20 cellular contexts compared by ENCODE assay signal in the genomic region with DNA sequence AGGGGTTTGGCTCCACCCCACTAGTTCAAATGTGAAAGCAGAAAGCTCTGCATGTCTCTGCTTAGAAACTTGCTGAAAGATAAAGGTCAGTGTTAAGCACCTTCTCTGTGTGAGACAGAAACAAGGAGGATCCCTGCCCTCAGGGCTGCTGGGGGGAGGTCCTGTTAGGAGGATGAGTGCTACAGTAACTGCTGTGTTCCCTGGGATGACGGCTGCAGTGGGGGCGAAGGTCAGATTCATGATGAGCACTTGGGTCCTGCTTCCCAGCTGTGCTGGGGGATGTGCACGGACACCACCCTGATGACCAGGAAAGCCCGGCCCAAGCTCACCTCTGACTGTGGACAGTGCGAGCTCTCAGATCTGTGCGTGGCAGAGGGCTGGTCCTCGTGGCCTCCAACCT.
DNase-seq lines count a peak whose midpoint lies in the region; ATAC-seq and TF ChIP-seq lines count a peak whose summit lies in the region.
"Had no signal": no experiment of that assay in that cellular context is flagged by ENCODE, and none has a peak within 500 bp of the region (broad histone marks: within the 10 kb centered on the region; RNA-seq: fewer than 3 reads in every experiment).

No MANE protein-coding gene starts in this region.

- peak overlapping the region; percentile 36 for H3K27ac Mint-ChIP-seq in type B pancreatic cell
- H3K27ac Mint-ChIP-seq: activated T-helper 17 cell treated with anti-CD3 and anti-CD28 coated beads, Interleukin-2, amount 50 U/mL, for 72 hours had no signal

- H3K9me3 Mint-ChIP-seq in type B pancreatic cell, result peaks cover 5% of the 10 kb centered on the region

- no peak overlapping the region for H3K4ac ChIP-seq in mesenchymal stem cell (ENCODE audit: low read depth in 1 of 2, low read length in 2 of 2)

- H3K27ac ChIP-seq in colonic mucosa (peak overlapping the region; percentile 57), mesenchymal stem cell (ENCODE audit: low read length, poor library complexity, severe bottlenecking) (no peak overlapping the region)
- H3K27ac ChIP-seq: adrenal gland had no signal

- no peak overlapping the region for H3K4me3 ChIP-seq in colonic mucosa
- no peak overlapping the region for H3K4me3 ChIP-seq in mesenchymal stem cell (ENCODE audit: insufficient read depth in 1 of 2, low read depth in 1 of 2, low read length in 2 of 2)
- H3K4me3 ChIP-seq: adrenal gland had no signal

- no peak overlapping the region for H2AFZ ChIP-seq in mesenchymal stem cell (ENCODE audit: low read depth, low read length)

- TF ChIP-seq CTCF in colonic mucosa (IDR thresholded peaks at IDR 0.05) (no peak), type B pancreatic cell (conservative IDR thresholded peaks at IDR 0.05) (no peak)

- H4K91ac ChIP-seq in mesenchymal stem cell (ENCODE audit: low read length), result no peak overlapping the region

- no peak for ATAC-seq in GM18861 (IDR thresholded peaks at IDR 0.05; ENCODE audit: unreplicated experiment)
- ATAC-seq: activated CD4-positive, CD25-positive, alpha-beta regulatory T cell treated with anti-CD3 and anti-CD28 coated beads, Interleukin-2, amount 50 U/mL, for 24 hours; activated T-helper 17 cell treated with anti-CD3 and anti-CD28 coated beads, Interleukin-2, amount 50 U/mL, for 72 hours had no signal

- intact Hi-C loops in colonic mucosa (cut with DNase I), result no loop called here

- H3K9me3 ChIP-seq in colonic mucosa, result no peaks in the 10 kb centered on the region
- H3K9me3 ChIP-seq in mesenchymal stem cell (ENCODE audit: control insufficient read depth, low read length), result peaks cover 6% of the 10 kb centered on the region
- H3K9me3 ChIP-seq: adrenal gland had no signal

- no peak overlapping the region for H2BK12ac ChIP-seq in mesenchymal stem cell (ENCODE audit: low read length in 2 of 2)

- DNase-seq in NCI-H146 treated with DMSO at 0.1 percent for 48 hours (lab: John Stamatoyannopoulos, UW; ENCODE audit: unreplicated experiment), result peak; percentile 65
- no peak for DNase-seq in colonic mucosa
- peak; percentile 66 for DNase-seq in mesenchymal stem cell
- DNase-seq in type B pancreatic cell (ENCODE audit: extremely low spot score, unreplicated experiment), result no peak
- DNase-seq in activated CD4-positive, alpha-beta T cell treated with anti-CD3 and anti-CD28 coated beads for 48 hours, result no peak
- DNase-seq in stimulated activated naive CD4-positive, alpha-beta T cell (lab: John Stamatoyannopoulos, UW), result no peak
- DNase-seq: AML-193; Calu3; caudate nucleus; effector memory CD4-positive, alpha-beta T cell; heart right ventricle; Karpas-422; midbrain; NCI-H1105; NCI-H526 treated with DMSO at 0.1 percent for 48 hours; OCI-M1 had no signal

- H3K9ac ChIP-seq in colonic mucosa (ENCODE audit: low read depth in 2 of 2, low read length in 2 of 2) (peak overlapping the region; percentile 26 to 43), mesenchymal stem cell (ENCODE audit: low read length) (no peak overlapping the region)

- no peak overlapping the region for H2BK15ac ChIP-seq in mesenchymal stem cell (ENCODE audit: low read depth, poor library complexity, severe bottlenecking)

- no peaks in the 10 kb centered on the region for H3K79me1 ChIP-seq in mesenchymal stem cell (replicated peaks; ENCODE audit: low read length, poor library complexity, severe bottlenecking)

- no peak overlapping the region for H3K23ac ChIP-seq in mesenchymal stem cell (ENCODE audit: low read length in 2 of 2)

- H3K27me3 Mint-ChIP-seq in type B pancreatic cell, result peaks cover 6% of the 10 kb centered on the region

- H3K36me3 ChIP-seq in colonic mucosa (no peaks in the 10 kb centered on the region), mesenchymal stem cell (ENCODE audit: control insufficient read depth in 1 of 2, insufficient read depth in 2 of 2, low read depth in 1 of 2, low read length in 2 of 2) (no peaks in the 10 kb centered on the region)
- H3K36me3 ChIP-seq: adrenal gland, heart right ventricle had no signal

- H2BK5ac ChIP-seq in mesenchymal stem cell (ENCODE audit: low read depth, low read length, poor library complexity, severe bottlenecking), result no peak overlapping the region

- no peak overlapping the region for H2AK5ac ChIP-seq in mesenchymal stem cell (ENCODE audit: low read length, severe bottlenecking)

- H3K18ac ChIP-seq in mesenchymal stem cell (ENCODE audit: low read depth in 1 of 2, low read length in 2 of 2), result no peak overlapping the region

- H3K4me1 ChIP-seq in colonic mucosa (no peaks in the 10 kb centered on the region), mesenchymal stem cell (ENCODE audit: control insufficient read depth, insufficient read depth, low read depth, low read length) (peaks cover 2% of the 10 kb centered on the region)
- H3K4me1 ChIP-seq: adrenal gland had no signal

- H3K4me2 ChIP-seq in mesenchymal stem cell (ENCODE audit: low read length, poor library complexity, severe bottlenecking), result no peak overlapping the region

- 57% methylated on average over 7 of the region's 7 CpGs for WGBS in mesenchymal stem cell

- no peaks in the 10 kb centered on the region for H3K27me3 ChIP-seq in colonic mucosa
- H3K27me3 ChIP-seq in mesenchymal stem cell (ENCODE audit: control insufficient read depth in 1 of 2, insufficient read depth in 1 of 2, low read length in 2 of 2), result peaks cover 0 to 2% of the 10 kb centered on the region in 2 experiments
- H3K27me3 ChIP-seq: adrenal gland, heart right ventricle had no signal

- H4K8ac ChIP-seq in mesenchymal stem cell (ENCODE audit: low read length), result no peak overlapping the region

- H2BK120ac ChIP-seq in mesenchymal stem cell (ENCODE audit: low read depth, low read length), result no peak overlapping the region

- no peaks in the 10 kb centered on the region for H3K36me3 Mint-ChIP-seq in type B pancreatic cell

- H3K14ac ChIP-seq in mesenchymal stem cell (ENCODE audit: low read length in 2 of 2), result no peak overlapping the region

- no peak overlapping the region for H3K4me3 Mint-ChIP-seq in type B pancreatic cell
- H3K4me3 Mint-ChIP-seq: activated T-helper 17 cell treated with anti-CD3 and anti-CD28 coated beads, Interleukin-2, amount 50 U/mL, for 72 hours had no signal

- H3K4me1 Mint-ChIP-seq in type B pancreatic cell (ENCODE audit: unreplicated experiment), result peaks cover 14% of the 10 kb centered on the region
- H3K4me1 Mint-ChIP-seq: activated T-helper 17 cell treated with anti-CD3 and anti-CD28 coated beads, Interleukin-2, amount 50 U/mL, for 72 hours had no signal

Comparison
In these comparisons a context has a peak if more than half of its experiments do, and no peak if none do; other contexts are left out.
1. DNase-seq: peak in NCI-H146 treated with DMSO at 0.1 percent for 48 hours (single experiment) and mesenchymal stem cell (single experiment); none in colonic mucosa (single experiment), type B pancreatic cell (single experiment), activated CD4-positive, alpha-beta T cell treated with anti-CD3 and anti-CD28 coated beads for 48 hours (single experiment) and stimulated activated naive CD4-positive, alpha-beta T cell (0 of 6).